ENCODE assay signal across 1 cellular context in genomic region chr1:28246427-28246832, GRCh38.
TF ChIP-seq lines count a peak whose summit lies in the region.

No MANE protein-coding gene starts in this region.

TF ChIP-seq in HepG2, 621 proteins besides CTCF, POLR2A, EP300 and RAD21 (continued from another document):
- TF ChIP-seq SOX13 (IDR thresholded peaks at IDR 0.05) (no peak), SOX13 (CRISPR knock-in tag; conservative IDR thresholded peaks at IDR 0.05 in 1 of 2, IDR thresholded peaks at IDR 0.05 in 1 of 2) (peak in 1 of 2 experiments; percentile 66; a peak in 2 of 4 replicates), EHMT2 (IDR thresholded peaks at IDR 0.05; ENCODE audit: borderline replicate concordance, low read depth, low read length) (no peak), SOX6 (IDR thresholded peaks at IDR 0.05) (no peak), SOX6 (CRISPR knock-in tag; IDR thresholded peaks at IDR 0.05) (peak; percentile 48; the same call in 1 of the 2 replicates), RELA (CRISPR knock-in tag; IDR thresholded peaks at IDR 0.05) (no peak), AHR (CRISPR knock-in tag; IDR thresholded peaks at IDR 0.05) (no peak), GMEB2 (CRISPR knock-in tag; IDR thresholded peaks at IDR 0.05; ENCODE audit: low read depth) (no peak), ZSCAN30 (CRISPR knock-in tag; IDR thresholded peaks at IDR 0.05) (no peak), NONO (IDR thresholded peaks at IDR 0.05) (no peak), NONO (CRISPR knock-in tag; conservative IDR thresholded peaks at IDR 0.05) (no peak), ARID4A (CRISPR knock-in tag; IDR thresholded peaks at IDR 0.05; ENCODE audit: borderline replicate concordance) (peak; percentile 6; the same call in 1 of the 2 replicates), ZNF792 (CRISPR knock-in tag; IDR thresholded peaks at IDR 0.05) (no peak), SNAI1 (CRISPR knock-in tag; IDR thresholded peaks at IDR 0.05; ENCODE audit: borderline replicate concordance) (peak; percentile 64; the same call in 1 of the 2 replicates), CERS6 (CRISPR knock-in tag; IDR thresholded peaks at IDR 0.05) (no peak), GPBP1L1 (CRISPR knock-in tag; IDR thresholded peaks at IDR 0.05) (no peak), HOXA9 (CRISPR knock-in tag; IDR thresholded peaks at IDR 0.05; ENCODE audit: borderline replicate concordance) (no peak), PRDM4 (CRISPR knock-in tag; IDR thresholded peaks at IDR 0.05; ENCODE audit: borderline replicate concordance) (no peak), USF2 (IDR thresholded peaks at IDR 0.05; ENCODE audit: low read depth, low read length) (no peak), USF2 (CRISPR knock-in tag; IDR thresholded peaks at IDR 0.05; ENCODE audit: borderline replicate concordance) (no peak; the same call in 1 of the 2 replicates), ZFX (CRISPR knock-in tag; IDR thresholded peaks at IDR 0.05; ENCODE audit: low read depth) (no peak; the same call in 1 of the 2 replicates), ZNF839 (CRISPR knock-in tag; IDR thresholded peaks at IDR 0.05; ENCODE audit: borderline replicate concordance) (no peak), MXD4 (CRISPR knock-in tag; IDR thresholded peaks at IDR 0.05) (peak; percentile 53; the same call in 1 of the 2 replicates), TEAD3 (CRISPR knock-in tag; optimal IDR thresholded peaks at IDR 0.05; ENCODE audit: borderline replicate concordance) (peak; percentile 71), BCL3 (CRISPR knock-in tag; IDR thresholded peaks at IDR 0.05) (no peak), REXO4 (CRISPR knock-in tag; IDR thresholded peaks at IDR 0.05; ENCODE audit: borderline replicate concordance) (no peak), MBD4 (IDR thresholded peaks at IDR 0.05; ENCODE audit: borderline replicate concordance, low read length) (0 out of 2 replicates have a peak, but pooled peaks have one; percentile 45), ZNF556 (CRISPR knock-in tag; IDR thresholded peaks at IDR 0.05; ENCODE audit: borderline replicate concordance) (no peak), ZNF512B (CRISPR knock-in tag; IDR thresholded peaks at IDR 0.05; ENCODE audit: borderline replicate concordance) (no peak), GABPA (IDR thresholded peaks at IDR 0.05; ENCODE audit: low read depth, low read length) (no peak), GABPA (CRISPR knock-in tag; IDR thresholded peaks at IDR 0.05; ENCODE audit: low read depth) (peak; percentile 44), NFE2L2 (IDR thresholded peaks at IDR 0.05; ENCODE audit: low read length) (no peak), NR2F2 (IDR thresholded peaks at IDR 0.05; ENCODE audit: borderline replicate concordance, low read depth) (no peak), NBN (conservative IDR thresholded peaks at IDR 0.05) (no peak), AKAP8 (CRISPR knock-in tag; IDR thresholded peaks at IDR 0.05) (no peak), ZNF83 (CRISPR knock-in tag; IDR thresholded peaks at IDR 0.05; ENCODE audit: borderline replicate concordance) (no peak), ZNF772 (CRISPR knock-in tag; IDR thresholded peaks at IDR 0.05) (0 out of 2 replicates have a peak, but pooled peaks have one; percentile 3)
